ENCODE assay signal across 18 cellular contexts in the genomic region with DNA sequence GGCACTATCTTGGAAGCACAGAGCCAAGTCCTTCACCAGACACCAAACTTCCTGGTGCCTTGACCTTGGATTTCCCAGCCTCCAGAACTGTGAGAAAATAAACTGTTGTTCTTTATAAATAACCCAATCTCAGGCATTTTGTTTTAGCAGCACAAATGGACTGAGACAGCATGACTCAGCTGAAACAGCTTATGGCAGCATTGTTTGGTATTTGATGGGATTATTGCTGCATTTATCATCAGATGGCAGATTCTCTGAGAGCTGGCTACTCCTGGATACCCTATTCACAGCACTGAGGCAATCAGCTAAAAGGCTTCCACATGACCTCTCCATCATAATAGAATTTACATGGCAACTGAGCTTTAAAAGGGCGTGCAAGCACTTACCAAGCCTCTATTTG.
"Had no signal": no experiment of that assay in that cellular context is flagged by ENCODE, and none has a peak within 500 bp of the region (broad histone marks: within the 10 kb centered on the region; RNA-seq: fewer than 3 reads in every experiment).

No MANE protein-coding gene starts in this region.

- ATAC-seq: activated CD4-positive, CD25-positive, alpha-beta regulatory T cell treated with anti-CD3 and anti-CD28 coated beads, Interleukin-2, amount 50 U/mL, for 24 hours; activated CD8-positive, alpha-beta memory T cell treated with anti-CD3 and anti-CD28 coated beads, Interleukin-2, amount 10 ng/mL, durations not matched to agents 7 days and 5 days; activated naive CD4-positive, alpha-beta T cell treated with anti-CD3 and anti-CD28 coated beads, Interleukin-2, amount 50 U/mL, for 72 hours; activated T-cell treated with anti-CD3 and anti-CD28 coated beads, Interleukin-2, amount 50 U/mL, for 4 hours; gastrocnemius medialis; heart right ventricle had no signal

- DNase-seq: activated CD4-positive, alpha-beta T cell treated with anti-CD3 and anti-CD28 coated beads, Interleukin-2, amount 50 U/mL, for 4 hours; activated CD8-positive, alpha-beta memory T cell treated with anti-CD3 and anti-CD28 coated beads, Interleukin-2, amount 10 ng/mL, durations not matched to agents 7 days and 5 days; activated effector memory CD4-positive, alpha-beta T cell treated with anti-CD3 and anti-CD28 coated beads, Interleukin-2, amount 50 U/mL, for 16 hours; activated T-cell treated with anti-CD3 and anti-CD28 coated beads, Interleukin-2, amount 50 U/mL, for 4 hours; amygdala; cerebellar nuclear complex; gastrocnemius medialis; heart right ventricle; islet precursor cell; left ventricle myocardium inferior; nephron progenitor cell; sigmoid colon; stimulated activated CD4-positive, alpha-beta T cell treated with anti-CD3 and anti-CD28 coated beads, Interleukin-4, amount 100 ng/mL, for 24 hours; stomach had no signal

- H3K27me3 ChIP-seq: esophagus muscularis mucosa, gastrocnemius medialis, heart right ventricle, sigmoid colon, stomach had no signal

- H3K27ac ChIP-seq: esophagus muscularis mucosa, gastrocnemius medialis, heart right ventricle, left ventricle myocardium inferior, sigmoid colon, stomach, thoracic aorta had no signal

- H3K36me3 ChIP-seq: esophagus muscularis mucosa, gastrocnemius medialis, heart right ventricle, left ventricle myocardium inferior, sigmoid colon, stomach, thoracic aorta had no signal

- H3K9me3 ChIP-seq: gastrocnemius medialis, sigmoid colon, thoracic aorta had no signal

- H3K4me3 ChIP-seq: esophagus muscularis mucosa, gastrocnemius medialis, heart right ventricle, left ventricle myocardium inferior, sigmoid colon, stomach, thoracic aorta had no signal

- H3K4me1 ChIP-seq: esophagus muscularis mucosa, gastrocnemius medialis, heart right ventricle, left ventricle myocardium inferior, sigmoid colon, stomach had no signal
